ENCODE assay signal across 13 cellular contexts in the genomic region with DNA sequence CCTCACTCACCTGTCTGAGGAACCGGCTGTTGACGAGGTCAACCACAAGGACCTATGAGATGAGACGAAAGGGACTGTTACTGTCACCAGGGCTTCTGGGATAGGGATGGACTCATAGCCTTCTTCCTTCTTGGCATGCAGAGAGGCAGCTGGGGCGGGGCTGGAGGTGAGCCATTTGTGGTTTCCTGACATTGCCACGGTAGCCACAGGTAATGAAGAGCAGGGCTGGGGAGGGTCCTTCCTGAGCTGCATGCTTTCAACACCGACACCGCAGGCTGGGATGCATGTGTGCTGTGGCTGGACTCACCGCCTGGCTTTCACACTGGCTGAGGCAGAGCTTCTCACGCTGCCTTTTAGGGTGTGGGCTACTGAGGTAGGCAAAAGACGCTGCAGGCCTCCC. TPM values are rescaled to one million over a fixed set of nuclear protein-coding genes. Genes with fewer than 3 reads are reported as not detected.
DNase-seq lines count a peak whose midpoint lies in the region; ATAC-seq and TF ChIP-seq lines count a peak whose summit lies in the region.
"Had no signal": no experiment of that assay in that cellular context is flagged by ENCODE, and none has a peak within 500 bp of the region (broad histone marks: within the 10 kb centered on the region; RNA-seq: fewer than 3 reads in every experiment).

No MANE protein-coding gene starts in this region.

- in situ Hi-C loops in gastrocnemius medialis (cut with MboI; ENCODE audit: low sequenced_read_pairs in 4 of 4), result no loop called here

- H3K4me2 ChIP-seq in HCT116 (ENCODE audit: low read length), result peak overlapping the region; percentile 50

- DNase-seq in AG20443 (ENCODE audit: low spot score) (peak; percentile 50), HCT116 (ENCODE audit: low read depth, low spot score) (no peak), glomerular visceral epithelial cell (ENCODE audit: extremely low spot score) (peak; percentile 83), NCI-H748 (lab: John Stamatoyannopoulos, UW; ENCODE audit: unreplicated experiment) (no peak), iPS-NIHi7 (ENCODE audit: extremely low spot score) (no peak), gastrocnemius medialis (no peak)
- peak; percentile 21 for DNase-seq in activated CD8-positive, alpha-beta memory T cell treated with anti-CD3 and anti-CD28 coated beads, Interleukin-2, amount 50 U/mL, for 4 hours
- DNase-seq: COR-L47, NCI-H1048, nucleus accumbens, SJCRH30 had no signal

- CTCF ChIA-PET in HCT116 (lab: Charles Lee), result interaction anchor here (1.0 kb wide), 1 partner anchor 33 kb away, joined by 3 read pairs; no protein-coding TSS in a partner anchor

- H3K9me3 ChIP-seq in HCT116 (ENCODE audit: control insufficient read depth in 1 of 2, insufficient read depth in 1 of 2, low read depth in 1 of 2, low read length in 2 of 2) (no peaks in the 10 kb centered on the region), gastrocnemius medialis (no peaks in the 10 kb centered on the region)
- H3K9me3 ChIP-seq: ascending aorta, SJCRH30 had no signal

- intact Hi-C loops in HCT116 (cut with micrococcal nuclease) (no loop called here), gastrocnemius medialis (cut with DNase I; ENCODE audit: low total_unique reads) (no loop called here)

- H3K27ac ChIP-seq in HCT116 (ENCODE audit: low read depth, low read length), result no peak overlapping the region
- H3K27ac ChIP-seq in gastrocnemius medialis, result no peak overlapping the region
- H3K27ac ChIP-seq: ascending aorta, SJCRH30 had no signal

- TF ChIP-seq POLR2A in HCT116 (IDR thresholded peaks at IDR 0.05; ENCODE audit: borderline replicate concordance, extremely low read depth, insufficient read depth, insufficient read length), result no peak
- no peak for TF ChIP-seq POLR2A in gastrocnemius medialis (IDR thresholded peaks at IDR 0.05)

- TF ChIP-seq RAD21 in HCT116 (IDR thresholded peaks at IDR 0.05; ENCODE audit: low read depth), result no peak

- H3K36me3 ChIP-seq in HCT116 (ENCODE audit: control insufficient read depth in 1 of 2, insufficient read depth in 2 of 2, low read length in 2 of 2) (no peaks in the 10 kb centered on the region), gastrocnemius medialis (no peaks in the 10 kb centered on the region)
- H3K36me3 ChIP-seq: ascending aorta, SJCRH30 had no signal

- H3K27me3 ChIP-seq in HCT116 (ENCODE audit: insufficient read depth, low read length) (no peaks in the 10 kb centered on the region), gastrocnemius medialis (no peaks in the 10 kb centered on the region)
- H3K27me3 ChIP-seq: ascending aorta, SJCRH30 had no signal

- ATAC-seq in HCT116, result peak; percentile 65
- ATAC-seq in GM21576 (IDR thresholded peaks at IDR 0.05; ENCODE audit: unreplicated experiment), result no peak
- ATAC-seq in gastrocnemius medialis, result no peak

- no peaks in the 10 kb centered on the region for H3K79me2 ChIP-seq in HCT116 (ENCODE audit: insufficient read depth, low read length)

- RAD21 ChIA-PET in HCT116 (lab: Charles Lee; ENCODE audit: low non-redundant PET in 1 of 2, low total read pairs in 2 of 2, uncharacterized antibody in 2 of 2, unreplicated experiment in 2 of 2), result no interaction called here

- TF ChIP-seq CTCF in HCT116 (IDR thresholded peaks at IDR 0.05 in 2 of 3, conservative IDR thresholded peaks at IDR 0.05 in 1 of 3; ENCODE audit: borderline replicate concordance in 1 of 3, insufficient read depth in 1 of 3, low read depth in 2 of 3, low read length in 2 of 3) (no peak), gastrocnemius medialis (IDR thresholded peaks at IDR 0.05 in 4 of 5, conservative IDR thresholded peaks at IDR 0.05 in 1 of 5) (no peak)

- H3K9me2 ChIP-seq in HCT116 (ENCODE audit: insufficient read depth), result no peaks in the 10 kb centered on the region

- peak overlapping the region; percentile 45 for H2AFZ ChIP-seq in HCT116 (ENCODE audit: low read depth, low read length, poor library complexity, severe bottlenecking)

- H3K4me1 ChIP-seq in HCT116 (ENCODE audit: control insufficient read depth in 1 of 2, insufficient read depth in 2 of 2, low read length in 2 of 2) (peaks cover 5 to 16% of the 10 kb centered on the region in 2 experiments; a peak in 3 of 4 replicates), gastrocnemius medialis (no peaks in the 10 kb centered on the region)
- H3K4me1 ChIP-seq: ascending aorta, SJCRH30 had no signal

- no peaks in the 10 kb centered on the region for H4K20me1 ChIP-seq in HCT116 (ENCODE audit: insufficient read depth)

- no peak overlapping the region for H3K9ac ChIP-seq in HCT116 (ENCODE audit: low read length)

- H3K4me3 ChIP-seq in HCT116 (replicated peaks in 1 of 2; ENCODE audit: low read depth in 1 of 2, low read length in 2 of 2), result no peak overlapping the region
- H3K4me3 ChIP-seq in gastrocnemius medialis, result no peak overlapping the region
- H3K4me3 ChIP-seq: ascending aorta, SJCRH30 had no signal

- POLR2A ChIA-PET in HCT116 (lab: Charles Lee), result no interaction called here

- BruUV-seq in HCT116 (replicated peaks; lab: Mats Ljungman, UMichigan), result no TSS peak

TF ChIP-seq in HCT116, 20 proteins besides CTCF, POLR2A, EP300 and RAD21 (continues in another document):
- no peak for TF ChIP-seq JUND (IDR thresholded peaks at IDR 0.05)
- TF ChIP-seq EZH2 (IDR thresholded peaks at IDR 0.05), result no peak
- no peak for TF ChIP-seq TCF7L2 (IDR thresholded peaks at IDR 0.05; ENCODE audit: borderline replicate concordance, extremely low read depth, insufficient read depth, insufficient read length)
- TF ChIP-seq, protein P1, sequence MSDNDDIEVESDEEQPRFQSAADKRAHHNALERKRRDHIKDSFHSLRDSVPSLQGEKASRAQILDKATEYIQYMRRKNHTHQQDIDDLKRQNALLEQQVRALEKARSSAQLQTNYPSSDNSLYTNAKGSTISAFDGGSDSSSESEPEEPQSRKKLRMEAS (IDR thresholded peaks at IDR 0.05), result no peak
- TF ChIP-seq SP1 (IDR thresholded peaks at IDR 0.05; ENCODE audit: low read depth), result no peak
- no peak for TF ChIP-seq ZFX (IDR thresholded peaks at IDR 0.05)
- TF ChIP-seq CEBPB (IDR thresholded peaks at IDR 0.05; ENCODE audit: low read depth), result no peak
- TF ChIP-seq, protein P2, sequence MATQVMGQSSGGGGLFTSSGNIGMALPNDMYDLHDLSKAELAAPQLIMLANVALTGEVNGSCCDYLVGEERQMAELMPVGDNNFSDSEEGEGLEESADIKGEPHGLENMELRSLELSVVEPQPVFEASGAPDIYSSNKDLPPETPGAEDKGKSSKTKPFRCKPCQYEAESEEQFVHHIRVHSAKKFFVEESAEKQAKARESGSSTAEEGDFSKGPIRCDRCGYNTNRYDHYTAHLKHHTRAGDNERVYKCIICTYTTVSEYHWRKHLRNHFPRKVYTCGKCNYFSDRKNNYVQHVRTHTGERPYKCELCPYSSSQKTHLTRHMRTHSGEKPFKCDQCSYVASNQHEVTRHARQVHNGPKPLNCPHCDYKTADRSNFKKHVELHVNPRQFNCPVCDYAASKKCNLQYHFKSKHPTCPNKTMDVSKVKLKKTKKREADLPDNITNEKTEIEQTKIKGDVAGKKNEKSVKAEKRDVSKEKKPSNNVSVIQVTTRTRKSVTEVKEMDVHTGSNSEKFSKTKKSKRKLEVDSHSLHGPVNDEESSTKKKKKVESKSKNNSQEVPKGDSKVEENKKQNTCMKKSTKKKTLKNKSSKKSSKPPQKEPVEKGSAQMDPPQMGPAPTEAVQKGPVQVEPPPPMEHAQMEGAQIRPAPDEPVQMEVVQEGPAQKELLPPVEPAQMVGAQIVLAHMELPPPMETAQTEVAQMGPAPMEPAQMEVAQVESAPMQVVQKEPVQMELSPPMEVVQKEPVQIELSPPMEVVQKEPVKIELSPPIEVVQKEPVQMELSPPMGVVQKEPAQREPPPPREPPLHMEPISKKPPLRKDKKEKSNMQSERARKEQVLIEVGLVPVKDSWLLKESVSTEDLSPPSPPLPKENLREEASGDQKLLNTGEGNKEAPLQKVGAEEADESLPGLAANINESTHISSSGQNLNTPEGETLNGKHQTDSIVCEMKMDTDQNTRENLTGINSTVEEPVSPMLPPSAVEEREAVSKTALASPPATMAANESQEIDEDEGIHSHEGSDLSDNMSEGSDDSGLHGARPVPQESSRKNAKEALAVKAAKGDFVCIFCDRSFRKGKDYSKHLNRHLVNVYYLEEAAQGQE (IDR thresholded peaks at IDR 0.05; ENCODE audit: low read depth), result no peak
- no peak for TF ChIP-seq POLR2AphosphoS5 (IDR thresholded peaks at IDR 0.05; ENCODE audit: low read depth, low read length)
- no peak for TF ChIP-seq EZH2phosphoT487 (IDR thresholded peaks at IDR 0.05; ENCODE audit: borderline replicate concordance)
- TF ChIP-seq SRF (IDR thresholded peaks at IDR 0.05; ENCODE audit: low read depth), result no peak
- TF ChIP-seq FOSL1 (IDR thresholded peaks at IDR 0.05; ENCODE audit: low read depth), result no peak
- TF ChIP-seq ELF1 (IDR thresholded peaks at IDR 0.05; ENCODE audit: borderline replicate concordance, low read depth), result no peak
- no peak for TF ChIP-seq CBX3 (IDR thresholded peaks at IDR 0.05; ENCODE audit: low read depth)
- TF ChIP-seq YY1 (IDR thresholded peaks at IDR 0.05; ENCODE audit: extremely low read depth, insufficient replicate concordance, low read depth, low read length), result no peak
- no peak for TF ChIP-seq EGR1 (IDR thresholded peaks at IDR 0.05; ENCODE audit: low read depth)
- no peak for TF ChIP-seq SIN3A (IDR thresholded peaks at IDR 0.05; ENCODE audit: low read depth)
- TF ChIP-seq, protein P3, sequence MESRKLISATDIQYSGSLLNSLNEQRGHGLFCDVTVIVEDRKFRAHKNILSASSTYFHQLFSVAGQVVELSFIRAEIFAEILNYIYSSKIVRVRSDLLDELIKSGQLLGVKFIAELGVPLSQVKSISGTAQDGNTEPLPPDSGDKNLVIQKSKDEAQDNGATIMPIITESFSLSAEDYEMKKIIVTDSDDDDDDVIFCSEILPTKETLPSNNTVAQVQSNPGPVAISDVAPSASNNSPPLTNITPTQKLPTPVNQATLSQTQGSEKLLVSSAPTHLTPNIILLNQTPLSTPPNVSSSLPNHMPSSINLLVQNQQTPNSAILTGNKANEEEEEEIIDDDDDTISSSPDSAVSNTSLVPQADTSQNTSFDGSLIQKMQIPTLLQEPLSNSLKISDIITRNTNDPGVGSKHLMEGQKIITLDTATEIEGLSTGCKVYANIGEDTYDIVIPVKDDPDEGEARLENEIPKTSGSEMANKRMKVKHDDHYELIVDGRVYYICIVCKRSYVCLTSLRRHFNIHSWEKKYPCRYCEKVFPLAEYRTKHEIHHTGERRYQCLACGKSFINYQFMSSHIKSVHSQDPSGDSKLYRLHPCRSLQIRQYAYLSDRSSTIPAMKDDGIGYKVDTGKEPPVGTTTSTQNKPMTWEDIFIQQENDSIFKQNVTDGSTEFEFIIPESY (IDR thresholded peaks at IDR 0.05; ENCODE audit: extremely low read depth, insufficient replicate concordance, low read length), result no peak
- TF ChIP-seq, protein P4, sequence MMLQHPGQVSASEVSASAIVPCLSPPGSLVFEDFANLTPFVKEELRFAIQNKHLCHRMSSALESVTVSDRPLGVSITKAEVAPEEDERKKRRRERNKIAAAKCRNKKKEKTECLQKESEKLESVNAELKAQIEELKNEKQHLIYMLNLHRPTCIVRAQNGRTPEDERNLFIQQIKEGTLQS (IDR thresholded peaks at IDR 0.05), result no peak

RNA-seq across cellular contexts. Expression of a gene that starts 46.4 kb away (rescaled TPM):
- total RNA-seq in HCT116 (2021; ENCODE audit: unreplicated experiment), result 95.0 TPM
- polyA plus RNA-seq in HCT116 (2012), result 93.5 and 115 TPM in 2 replicates
- 10 to 100 TPM; 38.0 to 90.4 (median 64.7) TPM for total RNA-seq in gastrocnemius medialis

Comparison
In these comparisons a context has a peak if more than half of its experiments do, and no peak if none do; other contexts are left out.
1. DNase-seq: peak in AG20443 (single experiment), activated CD8-positive, alpha-beta memory T cell treated with anti-CD3 and anti-CD28 coated beads, Interleukin-2, amount 50 U/mL, for 4 hours (single experiment) and glomerular visceral epithelial cell (single experiment); none in HCT116 (single experiment), NCI-H748 (single experiment), iPS-NIHi7 (single experiment) and gastrocnemius medialis (0 of 2).